In the genomic region with DNA sequence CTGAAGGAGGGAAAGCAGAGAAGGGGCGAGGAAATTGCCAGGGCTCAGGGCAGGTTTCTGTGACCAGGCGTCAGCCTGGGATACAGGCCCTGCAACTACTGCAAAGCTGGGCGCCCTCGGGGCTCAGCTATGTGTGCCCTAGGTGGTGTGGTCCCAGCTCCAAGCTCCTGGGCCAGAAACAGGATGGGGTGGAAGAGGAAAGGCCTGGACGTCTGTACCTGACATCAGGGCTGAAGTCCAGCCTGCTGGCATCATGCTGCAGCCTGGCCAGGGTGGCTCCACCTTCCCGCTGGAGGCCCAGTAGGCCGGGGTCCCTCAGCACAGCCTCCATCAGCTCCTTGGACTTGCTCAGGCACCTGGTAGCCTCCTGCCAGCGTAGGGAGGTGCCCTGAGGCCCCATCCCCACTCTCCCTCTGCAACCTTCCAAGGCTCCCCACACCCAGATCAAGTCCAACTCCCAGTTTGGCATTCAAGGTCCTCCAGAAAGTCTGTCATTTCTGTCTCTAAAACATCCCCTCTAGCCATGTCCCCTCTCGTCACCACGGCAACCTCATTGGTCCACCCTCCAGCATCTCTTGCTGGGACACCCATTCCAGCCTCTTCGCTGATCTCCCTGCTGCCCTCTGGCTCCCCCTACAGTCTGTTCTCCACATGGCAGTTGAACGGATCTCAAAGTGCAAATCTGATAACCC, we compare ENCODE assay signal across 8 cellular contexts. TPM values are rescaled to one million over a fixed set of nuclear protein-coding genes. Genes with fewer than 3 reads are reported as not detected.
DNase-seq lines count a peak whose midpoint lies in the region; ATAC-seq and TF ChIP-seq lines count a peak whose summit lies in the region.

No MANE protein-coding gene starts in this region.

- BruUV-seq in Calu3 (replicated peaks; lab: Mats Ljungman, UMichigan), result no TSS peak

- no peaks in the 10 kb centered on the region for H3K9me3 ChIP-seq in SJSA1 (replicated peaks)

- peak; percentile 38 for ATAC-seq in Right ventricle myocardium inferior

- peak; percentile 92 for DNase-seq in Calu3
- DNase-seq in HUDEP-2 (lab: John Stamatoyannopoulos, UW; ENCODE audit: unreplicated experiment in 76 of 76), result peak in 61 of 76 experiments; percentile 4 to 78 (median 50)
- DNase-seq in SJSA1 (ENCODE audit: low read depth in 1 of 2, low spot score in 2 of 2), result peak; percentile 46 to 75
- peak; percentile 47 for DNase-seq in activated naive CD4-positive, alpha-beta T cell treated with anti-CD3 and anti-CD28 coated beads, Interleukin-2, amount 50 U/mL, for 16 hours
- no peak for DNase-seq in Right ventricle myocardium inferior (ENCODE audit: missing footprints)
- DNase-seq in progenitor cell of endocrine pancreas (ENCODE audit: low spot score, unreplicated experiment), result peak; percentile 63
- DNase-seq in SHP77 treated with DMSO at 0.1 percent for 48 hours (lab: John Stamatoyannopoulos, UW), result no peak
- no peak for DNase-seq in OCI-M2 (lab: John Stamatoyannopoulos, UW; ENCODE audit: unreplicated experiment)

- no peak overlapping the region for H3K4me3 ChIP-seq in SJSA1

- H3K4me1 ChIP-seq in SJSA1 (replicated peaks), result peaks cover 16% of the 10 kb centered on the region

- no peak overlapping the region for H3K4me3 Mint-ChIP-seq in Calu3 (ENCODE audit: low read depth, unreplicated experiment)
- no peak overlapping the region for H3K4me3 Mint-ChIP-seq in progenitor cell of endocrine pancreas (ENCODE audit: low read depth)

- H3K36me3 ChIP-seq in SJSA1, result no peaks in the 10 kb centered on the region

- TF ChIP-seq CTCF in Calu3 (IDR thresholded peaks at IDR 0.05; ENCODE audit: unreplicated experiment), result peak; percentile 97
- TF ChIP-seq CTCF in progenitor cell of endocrine pancreas (IDR thresholded peaks at IDR 0.05; ENCODE audit: unreplicated experiment), result peak; percentile 79

- intact Hi-C loops in Calu3 (cut with micrococcal nuclease; ENCODE audit: unreplicated experiment), result loop anchor here (5.0 kb wide), 1 partner anchor 660 kb away; no protein-coding TSS in a partner anchor
- intact Hi-C loops in Right ventricle myocardium inferior (cut with DNase I), result loop anchor here (1.0 to 10.0 kb wide), 5 partner anchors 57 to 658 kb away; partner anchors contain the start of gene TGM2

- no peaks in the 10 kb centered on the region for H3K27me3 ChIP-seq in SJSA1 (replicated peaks)

- H3K4me1 Mint-ChIP-seq in Calu3 (ENCODE audit: low read depth, unreplicated experiment), result peaks cover 38% of the 10 kb centered on the region
- H3K4me1 Mint-ChIP-seq in progenitor cell of endocrine pancreas (ENCODE audit: low read depth), result no peaks in the 10 kb centered on the region

- H3K27ac ChIP-seq in SJSA1, result no peak overlapping the region

- no peaks in the 10 kb centered on the region for H3K9me3 Mint-ChIP-seq in Calu3 (ENCODE audit: low read depth, unreplicated experiment)
- no peaks in the 10 kb centered on the region for H3K9me3 Mint-ChIP-seq in progenitor cell of endocrine pancreas (ENCODE audit: low read depth)

- no peaks in the 10 kb centered on the region for H3K27me3 Mint-ChIP-seq in Calu3 (ENCODE audit: unreplicated experiment)
- peaks cover 12% of the 10 kb centered on the region for H3K27me3 Mint-ChIP-seq in progenitor cell of endocrine pancreas

- H3K36me3 Mint-ChIP-seq in Calu3 (ENCODE audit: insufficient read depth, unreplicated experiment) (no peaks in the 10 kb centered on the region), progenitor cell of endocrine pancreas (ENCODE audit: insufficient read depth) (no peaks in the 10 kb centered on the region)

- H3K27ac Mint-ChIP-seq in Calu3 (ENCODE audit: unreplicated experiment) (no peak overlapping the region), progenitor cell of endocrine pancreas (no peak overlapping the region)

- CTCF ChIA-PET in Calu3 (lab: Charles Lee), result interaction anchor here (0.8 to 5.9 kb wide), 14 partner anchors 9 to 164 kb away, joined by 3 to 82 read pairs (median 8); partner anchors contain the start of gene TGM2

RNA-seq across cellular contexts. Expression of gene KIAA1755, which starts 38.2 kb away (rescaled TPM):
- not detected in 2 replicates for total RNA-seq in Calu3 (2022)
- total RNA-seq in SJSA1 (2014; rRNA removed; shearing (Covaris generic)), result 0.03 and 0.44 TPM in 2 replicates
- 7.9 TPM for total RNA-seq in Right ventricle myocardium inferior
- total RNA-seq in progenitor cell of endocrine pancreas, result 0.16 and 0.29 TPM in 2 replicates

RNA-seq across cellular contexts. Expression of gene TGM2, which starts 57.3 kb away (rescaled TPM):
- total RNA-seq in Calu3 (2022), result 261 and 311 TPM in 2 replicates
- 32.2 and 34.9 TPM in 2 replicates for total RNA-seq in SJSA1 (2014; rRNA removed; shearing (Covaris generic))
- 581 TPM for total RNA-seq in Right ventricle myocardium inferior
- total RNA-seq in progenitor cell of endocrine pancreas, result 0.72 and 1.3 TPM in 2 replicates

Comparison
In these comparisons a context has a peak if more than half of its experiments do, and no peak if none do; other contexts are left out.
1. DNase-seq: peak in Calu3 (single experiment), HUDEP-2 (61 of 76), SJSA1 (2 of 2), activated naive CD4-positive, alpha-beta T cell treated with anti-CD3 and anti-CD28 coated beads, Interleukin-2, amount 50 U/mL, for 16 hours (single experiment) and progenitor cell of endocrine pancreas (single experiment); none in Right ventricle myocardium inferior (single experiment), SHP77 treated with DMSO at 0.1 percent for 48 hours (single experiment) and OCI-M2 (single experiment).
2. RNA of gene TGM2, which starts 57.3 kb away (total RNA-seq): 581 TPM in Right ventricle myocardium inferior (single experiment), 261 to 311 TPM in Calu3 and 32.2 to 34.9 TPM in SJSA1; 0.72 to 1.3 TPM in progenitor cell of endocrine pancreas; every median in the first group is over 10 times any median in the second.